27 cellular contexts compared by ENCODE assay signal in genomic region chr10:113034008-113034407, GRCh38.
"Had no signal": no experiment of that assay in that cellular context is flagged by ENCODE, and none has a peak within 500 bp of the region (broad histone marks: within the 10 kb centered on the region; RNA-seq: fewer than 3 reads in every experiment).

No MANE protein-coding gene starts in this region.

- ATAC-seq: activated CD4-positive, CD25-positive, alpha-beta regulatory T cell treated with anti-CD3 and anti-CD28 coated beads, Interleukin-2, amount 50 U/mL, for 24 hours; effector memory CD8-positive, alpha-beta T cell; esophagus mucosa; heart left ventricle; left colon; stimulated activated naive B cell treated with anti-CD40 and anti-IgM and Interleukin-4, amounts not matched to agents 10 μg/mL and 1 μg/mL and 100 μg/mL, for 72 hours had no signal

- H3K4me3 Mint-ChIP-seq: activated naive CD4-positive, alpha-beta T cell treated with anti-CD3 and anti-CD28 coated beads, Interleukin-2, amount 10 ng/mL, durations not matched to agents 7 days and 5 days; activated naive CD8-positive, alpha-beta T cell treated with anti-CD3 and anti-CD28 coated beads, Interleukin-2, amount 10 ng/mL, durations not matched to agents 7 days and 5 days; effector memory CD8-positive, alpha-beta T cell; immature natural killer cell; stimulated activated naive B cell treated with anti-CD40 and anti-IgM and Interleukin-4, amounts not matched to agents 10 μg/mL and 1 μg/mL and 100 μg/mL, for 72 hours had no signal

- DNase-seq: activated CD4-positive, alpha-beta T cell treated with anti-CD3 and anti-CD28 coated beads for 48 hours; activated CD4-positive, alpha-beta T cell treated with anti-CD3 and anti-CD28 coated beads, Interleukin-2, amount 50 U/mL, for 48 hours; activated CD8-positive, alpha-beta memory T cell treated with anti-CD3 and anti-CD28 coated beads for 24 hours; activated gamma-delta T cell; activated naive CD4-positive, alpha-beta T cell treated with anti-CD3 and anti-CD28 coated beads, Interleukin-2, amount 10 ng/mL, durations not matched to agents 7 days and 5 days; activated naive CD8-positive, alpha-beta T cell treated with anti-CD3 and anti-CD28 coated beads, Interleukin-2, amount 10 ng/mL, durations not matched to agents 7 days and 5 days; brain microvascular endothelial cell; caudate nucleus; cortex of kidney; effector memory CD8-positive, alpha-beta T cell; foreskin fibroblast; heart left ventricle; hypothalamus; immature natural killer cell; kidney; left colon; mammary epithelial cell; stimulated activated CD4-positive, alpha-beta T cell treated with anti-CD3 and anti-CD28 coated beads, Interleukin-2, amount 100 ng/mL, for 24 hours; stimulated activated naive B cell treated with anti-CD40 and anti-IgM and Interleukin-4, amounts not matched to agents 10 μg/mL and 1 μg/mL and 100 μg/mL, for 72 hours; transverse colon; uterus; WERI-Rb-1 had no signal

- H3K27ac Mint-ChIP-seq: activated naive CD4-positive, alpha-beta T cell treated with anti-CD3 and anti-CD28 coated beads, Interleukin-2, amount 10 ng/mL, durations not matched to agents 7 days and 5 days; activated naive CD8-positive, alpha-beta T cell treated with anti-CD3 and anti-CD28 coated beads, Interleukin-2, amount 10 ng/mL, durations not matched to agents 7 days and 5 days; effector memory CD8-positive, alpha-beta T cell; immature natural killer cell; stimulated activated naive B cell treated with anti-CD40 and anti-IgM and Interleukin-4, amounts not matched to agents 10 μg/mL and 1 μg/mL and 100 μg/mL, for 72 hours had no signal

- H3K4me3 ChIP-seq: ascending aorta, heart left ventricle, right atrium auricular region, smooth muscle cell, transverse colon, uterus had no signal

- H3K27ac ChIP-seq: brain microvascular endothelial cell, heart left ventricle, uterus, WERI-Rb-1 had no signal

- H3K27me3 ChIP-seq: ascending aorta, brain microvascular endothelial cell, heart left ventricle, right atrium auricular region, transverse colon, uterus had no signal

- H3K36me3 Mint-ChIP-seq: activated naive CD4-positive, alpha-beta T cell treated with anti-CD3 and anti-CD28 coated beads, Interleukin-2, amount 10 ng/mL, durations not matched to agents 7 days and 5 days; activated naive CD8-positive, alpha-beta T cell treated with anti-CD3 and anti-CD28 coated beads, Interleukin-2, amount 10 ng/mL, durations not matched to agents 7 days and 5 days; immature natural killer cell; stimulated activated naive B cell treated with anti-CD40 and anti-IgM and Interleukin-4, amounts not matched to agents 10 μg/mL and 1 μg/mL and 100 μg/mL, for 72 hours had no signal

- H3K4me1 Mint-ChIP-seq: activated naive CD4-positive, alpha-beta T cell treated with anti-CD3 and anti-CD28 coated beads, Interleukin-2, amount 10 ng/mL, durations not matched to agents 7 days and 5 days; activated naive CD8-positive, alpha-beta T cell treated with anti-CD3 and anti-CD28 coated beads, Interleukin-2, amount 10 ng/mL, durations not matched to agents 7 days and 5 days; immature natural killer cell had no signal

- H3K9me3 ChIP-seq: ascending aorta, heart left ventricle, right atrium auricular region, transverse colon, uterus had no signal

- H3K27me3 Mint-ChIP-seq: effector memory CD8-positive, alpha-beta T cell had no signal

- H3K36me3 ChIP-seq: ascending aorta, brain microvascular endothelial cell, heart left ventricle, right atrium auricular region, transverse colon, uterus, WERI-Rb-1 had no signal

- H3K9me3 Mint-ChIP-seq: activated naive CD4-positive, alpha-beta T cell treated with anti-CD3 and anti-CD28 coated beads, Interleukin-2, amount 10 ng/mL, durations not matched to agents 7 days and 5 days; activated naive CD8-positive, alpha-beta T cell treated with anti-CD3 and anti-CD28 coated beads, Interleukin-2, amount 10 ng/mL, durations not matched to agents 7 days and 5 days; effector memory CD8-positive, alpha-beta T cell; immature natural killer cell; stimulated activated naive B cell treated with anti-CD40 and anti-IgM and Interleukin-4, amounts not matched to agents 10 μg/mL and 1 μg/mL and 100 μg/mL, for 72 hours had no signal
